9 cellular contexts compared by ENCODE assay signal in genomic region chr9:120490888-120491595, GRCh38.
DNase-seq lines count a peak whose midpoint lies in the region; ATAC-seq and TF ChIP-seq lines count a peak whose summit lies in the region.
"Had no signal": no experiment of that assay in that cellular context is flagged by ENCODE, and none has a peak within 500 bp of the region (broad histone marks: within the 10 kb centered on the region; RNA-seq: fewer than 3 reads in every experiment).

No MANE protein-coding gene starts in this region.

- peaks cover 5% of the 10 kb centered on the region for H3K9me3 Mint-ChIP-seq in neural progenitor cell

- no peak for TF ChIP-seq POLR2A in adrenal gland (IDR thresholded peaks at IDR 0.05)

- no peaks in the 10 kb centered on the region for H4K20me1 ChIP-seq in neural progenitor cell (ENCODE audit: low read depth)

- no peak overlapping the region for H3K4me2 ChIP-seq in neural progenitor cell

- no peaks in the 10 kb centered on the region for H3F3A ChIP-seq in neural progenitor cell (ENCODE audit: low read depth)

- no peaks in the 10 kb centered on the region for H3K27me3 ChIP-seq in neural progenitor cell
- no peaks in the 10 kb centered on the region for H3K27me3 ChIP-seq in adrenal gland

- H3K27ac ChIP-seq in neural progenitor cell, result no peak overlapping the region
- no peak overlapping the region for H3K27ac ChIP-seq in adrenal gland

- no peak overlapping the region for H3K4me3 Mint-ChIP-seq in neural progenitor cell

- no peaks in the 10 kb centered on the region for H3K27me3 Mint-ChIP-seq in neural progenitor cell (ENCODE audit: insufficient read depth, low read depth)

- ATAC-seq in GM21381 (IDR thresholded peaks at IDR 0.05; ENCODE audit: unreplicated experiment), result peak; percentile 97
- peak; percentile 93 for ATAC-seq in HG03460 (IDR thresholded peaks at IDR 0.05; ENCODE audit: unreplicated experiment)

- H3K36me3 Mint-ChIP-seq in neural progenitor cell, result peaks cover 37% of the 10 kb centered on the region

- DNase-seq in GM10266 (ENCODE audit: extremely low spot score) (peak; percentile 60), fibroblast of gingiva (ENCODE audit: low read depth) (peak; percentile 38), NCI-H524 treated with DMSO at 0.1 percent for 48 hours (lab: John Stamatoyannopoulos, UW) (no peak), cerebellar nuclear complex (lab: John Stamatoyannopoulos, UW) (no peak), neural progenitor cell (ENCODE audit: low spot score) (no peak), adrenal gland (no peak)
- DNase-seq: foreskin melanocyte had no signal

- H3K4me1 Mint-ChIP-seq in neural progenitor cell, result no peaks in the 10 kb centered on the region

- H3K4me1 ChIP-seq in neural progenitor cell (peaks cover 7% of the 10 kb centered on the region), adrenal gland (replicated peaks in 1 of 2) (no peaks in the 10 kb centered on the region)

- no peaks in the 10 kb centered on the region for H3K9me3 ChIP-seq in neural progenitor cell (ENCODE audit: low read depth)
- H3K9me3 ChIP-seq in adrenal gland (replicated peaks in 1 of 3), result no peaks in the 10 kb centered on the region

- H3K79me2 ChIP-seq in neural progenitor cell (ENCODE audit: low read depth), result no peaks in the 10 kb centered on the region

- no peak overlapping the region for H3K27ac Mint-ChIP-seq in neural progenitor cell

- no peak for TF ChIP-seq CTCF in GM10266 (IDR thresholded peaks at IDR 0.05; ENCODE audit: control insufficient read depth, insufficient read depth, low read depth, missing control alignments)
- no peak for TF ChIP-seq CTCF in neural progenitor cell (IDR thresholded peaks at IDR 0.05)
- no peak for TF ChIP-seq CTCF in adrenal gland (IDR thresholded peaks at IDR 0.05)

- no peak overlapping the region for H3K4me3 ChIP-seq in neural progenitor cell
- H3K4me3 ChIP-seq in adrenal gland, result no peak overlapping the region

- H3K36me3 ChIP-seq in neural progenitor cell (peaks cover 23% of the 10 kb centered on the region), adrenal gland (replicated peaks in 1 of 2) (peaks cover 0 to 14% of the 10 kb centered on the region in 2 donors)

- 71 to 77% (median 76%) methylated on average over 5 of the region's 5 CpGs for WGBS in adrenal gland, 4 donors

- no peak overlapping the region for H3K9ac ChIP-seq in neural progenitor cell

- intact Hi-C loops in adrenal gland (cut with DNase I), result no loop called here

- no peak overlapping the region for H2AFZ ChIP-seq in neural progenitor cell (replicated peaks)

Comparison
In these comparisons a context has a peak if more than half of its experiments do, and no peak if none do; other contexts are left out.
1. DNase-seq: peak in GM10266 (single experiment) and fibroblast of gingiva (single experiment); none in NCI-H524 treated with DMSO at 0.1 percent for 48 hours (single experiment), cerebellar nuclear complex (0 of 2), neural progenitor cell (single experiment) and adrenal gland (0 of 7).